13 cellular contexts compared by ENCODE assay signal in genomic region chr4:140085062-140085622, GRCh38.
DNase-seq lines count a peak whose midpoint lies in the region; TF ChIP-seq lines count a peak whose summit lies in the region.
"Had no signal": no experiment of that assay in that cellular context is flagged by ENCODE, and none has a peak within 500 bp of the region (broad histone marks: within the 10 kb centered on the region; RNA-seq: fewer than 3 reads in every experiment).

No MANE protein-coding gene starts in this region.

- H3K9me3 ChIP-seq in SJSA1 (replicated peaks) (no peaks in the 10 kb centered on the region), iPS-15b (ENCODE audit: control insufficient read depth, insufficient read depth, low read length) (no peaks in the 10 kb centered on the region), sigmoid colon (no peaks in the 10 kb centered on the region), adrenal gland (replicated peaks in 1 of 3) (no peaks in the 10 kb centered on the region), A673 (ENCODE audit: low read depth, low read length, poor library complexity, severe bottlenecking) (no peaks in the 10 kb centered on the region)
- H3K9me3 ChIP-seq: BE2C had no signal

- TF ChIP-seq CTCF in sigmoid colon (IDR thresholded peaks at IDR 0.05) = no peak
- no peak for TF ChIP-seq CTCF in adrenal gland (IDR thresholded peaks at IDR 0.05)
- TF ChIP-seq CTCF in A673 (conservative IDR thresholded peaks at IDR 0.05; ENCODE audit: low read depth, low read length) = no peak

- H3K27me3 Mint-ChIP-seq in activated T-helper 2 cell treated with anti-CD3 and anti-CD28 coated beads, Interferon-gamma antibody, Interleukin-2, Interleukin-4, amounts not matched to agents 10 μg/mL and 5 μg/mL and 100 μg/mL, durations not matched to agents 14 hours and 24 hours and 36 hours (ENCODE audit: low read depth) = peaks cover 5% of the 10 kb centered on the region
- H3K27me3 Mint-ChIP-seq: activated CD8-positive, alpha-beta memory T cell treated with anti-CD3 and anti-CD28 coated beads, Interleukin-2, amount 10 ng/mL, durations not matched to agents 7 days and 5 days had no signal

- no peak overlapping the region for H3K4me3 ChIP-seq in SJSA1
- H3K4me3 ChIP-seq in iPS-15b (ENCODE audit: low read depth, low read length) = no peak overlapping the region
- no peak overlapping the region for H3K4me3 ChIP-seq in sigmoid colon
- H3K4me3 ChIP-seq in adrenal gland = no peak overlapping the region
- no peak overlapping the region for H3K4me3 ChIP-seq in A673 (ENCODE audit: low read depth, low read length, poor library complexity, severe bottlenecking)

- 74 to 75% methylated on average over 9 of the region's 9 CpGs for WGBS in sigmoid colon, 2 donors
- WGBS in adrenal gland, 4 donors = 84 to 85% (median 85%) methylated on average over 9 of the region's 9 CpGs

- no peak overlapping the region for H3K4me3 Mint-ChIP-seq in activated T-helper 2 cell treated with anti-CD3 and anti-CD28 coated beads, Interferon-gamma antibody, Interleukin-2, Interleukin-4, amounts not matched to agents 10 μg/mL and 5 μg/mL and 100 μg/mL, durations not matched to agents 14 hours and 24 hours and 36 hours (ENCODE audit: low read depth)
- H3K4me3 Mint-ChIP-seq: activated CD8-positive, alpha-beta memory T cell treated with anti-CD3 and anti-CD28 coated beads, Interleukin-2, amount 10 ng/mL, durations not matched to agents 7 days and 5 days had no signal

- peaks cover 85% of the 10 kb centered on the region for H3K4me1 ChIP-seq in SJSA1 (replicated peaks)
- H3K4me1 ChIP-seq in iPS-15b (ENCODE audit: control insufficient read depth, insufficient read depth, low read length) = peaks cover 6% of the 10 kb centered on the region
- peaks cover 0 to 58% (median 39%) of the 10 kb centered on the region in 4 donors for H3K4me1 ChIP-seq in sigmoid colon
- H3K4me1 ChIP-seq in adrenal gland (replicated peaks in 1 of 2) = peaks cover 2 to 34% of the 10 kb centered on the region in 2 donors
- no peaks in the 10 kb centered on the region for H3K4me1 ChIP-seq in A673 (ENCODE audit: insufficient read depth, low read length, poor library complexity, severe bottlenecking)
- H3K4me1 ChIP-seq: BE2C had no signal

- TF ChIP-seq EP300 in sigmoid colon (IDR thresholded peaks at IDR 0.05) = no peak

- H3K27ac ChIP-seq in SJSA1 = peak overlapping the region; percentile 97
- peak overlapping the region; percentile 32 to 47 (median 44) for H3K27ac ChIP-seq in sigmoid colon
- peak overlapping the region in 2 of 5 donors; percentile 6 to 15 for H3K27ac ChIP-seq in adrenal gland
- no peak overlapping the region for H3K27ac ChIP-seq in A673 (ENCODE audit: low read depth, low read length, poor library complexity, severe bottlenecking)

- TF ChIP-seq POLR2A in sigmoid colon (IDR thresholded peaks at IDR 0.05) = no peak
- no peak for TF ChIP-seq POLR2A in adrenal gland (IDR thresholded peaks at IDR 0.05)

- POLR2A ChIA-PET in A673 (lab: Charles Lee; ENCODE audit: low non-redundant PET) = no interaction called here

- DNase-seq in ELF-1 (ENCODE audit: low read depth, low spot score) = peak; percentile 74
- peak; percentile 77 to 94 for DNase-seq in SJSA1 (ENCODE audit: low read depth in 1 of 2, low spot score in 2 of 2)
- no peak for DNase-seq in sigmoid colon
- DNase-seq in RKO (ENCODE audit: low spot score) = no peak
- DNase-seq in adrenal gland = no peak
- no peak for DNase-seq in A673 (ENCODE audit: low spot score)
- no peak for DNase-seq in activated T-helper 2 cell treated with anti-CD3 and anti-CD28 coated beads, Interferon-gamma antibody, Interleukin-2, Interleukin-4, amounts not matched to agents 10 μg/mL and 5 μg/mL and 100 μg/mL, durations not matched to agents 14 hours and 24 hours and 36 hours (ENCODE audit: low spot score)
- DNase-seq: activated CD8-positive, alpha-beta memory T cell treated with anti-CD3 and anti-CD28 coated beads, Interleukin-2, amount 10 ng/mL, durations not matched to agents 7 days and 5 days; amniotic stem cell; BE2C; effector CD4-positive, alpha-beta T cell; NCI-H2171 had no signal

- CTCF ChIA-PET in A673 (lab: Charles Lee) = no interaction called here

- H3K27ac Mint-ChIP-seq in activated T-helper 2 cell treated with anti-CD3 and anti-CD28 coated beads, Interferon-gamma antibody, Interleukin-2, Interleukin-4, amounts not matched to agents 10 μg/mL and 5 μg/mL and 100 μg/mL, durations not matched to agents 14 hours and 24 hours and 36 hours = no peak overlapping the region
- H3K27ac Mint-ChIP-seq: activated CD8-positive, alpha-beta memory T cell treated with anti-CD3 and anti-CD28 coated beads, Interleukin-2, amount 10 ng/mL, durations not matched to agents 7 days and 5 days had no signal

- peaks cover 5% of the 10 kb centered on the region for H3K36me3 Mint-ChIP-seq in activated T-helper 2 cell treated with anti-CD3 and anti-CD28 coated beads, Interferon-gamma antibody, Interleukin-2, Interleukin-4, amounts not matched to agents 10 μg/mL and 5 μg/mL and 100 μg/mL, durations not matched to agents 14 hours and 24 hours and 36 hours (ENCODE audit: low read depth)

- intact Hi-C loops in sigmoid colon (cut with DNase I) = no loop called here
- intact Hi-C loops in adrenal gland (cut with DNase I) = no loop called here
- intact Hi-C loops in A673 (cut with micrococcal nuclease; ENCODE audit: unreplicated experiment) = no loop called here
- intact Hi-C loops in activated T-helper 2 cell treated with anti-CD3 and anti-CD28 coated beads, Interferon-gamma antibody, Interleukin-2, Interleukin-4, amounts not matched to agents 10 μg/mL and 5 μg/mL and 100 μg/mL, durations not matched to agents 14 hours and 24 hours and 36 hours (cut with micrococcal nuclease) = loop anchor here (1.0 kb wide), 1 partner anchor 21 kb away; no protein-coding TSS in a partner anchor

- H3K9ac ChIP-seq in iPS-15b (ENCODE audit: low read depth, low read length) = peak overlapping the region; percentile 16

- BruUV-seq in A673 (replicated peaks; lab: Mats Ljungman, UMichigan) = no TSS peak

- no peaks in the 10 kb centered on the region for H3K36me3 ChIP-seq in SJSA1
- no peaks in the 10 kb centered on the region for H3K36me3 ChIP-seq in iPS-15b (ENCODE audit: control insufficient read depth, insufficient read depth, low read length)
- H3K36me3 ChIP-seq in sigmoid colon = no peaks in the 10 kb centered on the region
- H3K36me3 ChIP-seq in adrenal gland (replicated peaks in 1 of 2) = no peaks in the 10 kb centered on the region
- no peaks in the 10 kb centered on the region for H3K36me3 ChIP-seq in A673 (ENCODE audit: insufficient read depth, low read length, poor library complexity, severe bottlenecking)
- H3K36me3 ChIP-seq: BE2C had no signal

- no peaks in the 10 kb centered on the region for H3K27me3 ChIP-seq in SJSA1 (replicated peaks)
- H3K27me3 ChIP-seq in iPS-15b (ENCODE audit: control insufficient read depth, insufficient read depth, low read length) = no peaks in the 10 kb centered on the region
- H3K27me3 ChIP-seq in sigmoid colon = no peaks in the 10 kb centered on the region
- H3K27me3 ChIP-seq in adrenal gland = no peaks in the 10 kb centered on the region
- no peaks in the 10 kb centered on the region for H3K27me3 ChIP-seq in A673 (replicated peaks; ENCODE audit: insufficient read depth, low read depth, low read length, poor library complexity)
- H3K27me3 ChIP-seq: BE2C had no signal

- no peaks in the 10 kb centered on the region for H3K9me3 Mint-ChIP-seq in activated T-helper 2 cell treated with anti-CD3 and anti-CD28 coated beads, Interferon-gamma antibody, Interleukin-2, Interleukin-4, amounts not matched to agents 10 μg/mL and 5 μg/mL and 100 μg/mL, durations not matched to agents 14 hours and 24 hours and 36 hours

- H3K4me1 Mint-ChIP-seq in activated T-helper 2 cell treated with anti-CD3 and anti-CD28 coated beads, Interferon-gamma antibody, Interleukin-2, Interleukin-4, amounts not matched to agents 10 μg/mL and 5 μg/mL and 100 μg/mL, durations not matched to agents 14 hours and 24 hours and 36 hours (ENCODE audit: low read depth) = peaks cover 44% of the 10 kb centered on the region

Comparison
In these comparisons a context has a peak if more than half of its experiments do, and no peak if none do; other contexts are left out.
1. DNase-seq: peak in ELF-1 (single experiment) and SJSA1 (2 of 2); none in sigmoid colon (single experiment), RKO (single experiment), adrenal gland (0 of 7), A673 (single experiment) and activated T-helper 2 cell treated with anti-CD3 and anti-CD28 coated beads, Interferon-gamma antibody, Interleukin-2, Interleukin-4, amounts not matched to agents 10 μg/mL and 5 μg/mL and 100 μg/mL, durations not matched to agents 14 hours and 24 hours and 36 hours (single experiment).